Comparison of ENCODE assay signal across 35 cellular contexts in genomic region chr4:178273168-178273567, GRCh38.
"Had no signal": no experiment of that assay in that cellular context is flagged by ENCODE, and none has a peak within 500 bp of the region (broad histone marks: within the 10 kb centered on the region; RNA-seq: fewer than 3 reads in every experiment).

No MANE protein-coding gene starts in this region.

- H3K36me3 ChIP-seq: MG63 had no signal

- H3K9me3 ChIP-seq: MG63 had no signal

- H3K27me3 ChIP-seq: MG63 had no signal

- DNase-seq: MG63, MM.1S, MV-4-11, NCI-H1048, NCI-H1092, NCI-H1092 treated with DMSO at 0.1 percent for 48 hours, NCI-H1105, NCI-H1105 treated with DMSO at 0.1 percent for 48 hours, NCI-H1417, NCI-H1417 treated with DMSO at 0.1 percent for 48 hours, NCI-H1436, NCI-H1436 treated with DMSO at 0.1 percent for 48 hours, NCI-H146, NCI-H1694, NCI-H1694 treated with DMSO at 0.1 percent for 48 hours, NCI-H187, NCI-H187 treated with DMSO at 0.1 percent for 48 hours, NCI-H1930, NCI-H2029, NCI-H2029 treated with DMSO at 0.1 percent for 48 hours, NCI-H2081, NCI-H2081 treated with DMSO at 0.1 percent for 48 hours, NCI-H2107, NCI-H2171, NCI-H2171 treated with DMSO at 0.1 percent for 48 hours, NCI-H2227 treated with DMSO at 0.1 percent for 48 hours, NCI-H226, NCI-H345, NCI-H446, NCI-H446 treated with DMSO at 0.1 percent for 48 hours, NCI-H510A, NCI-H510A treated with DMSO at 0.1 percent for 48 hours, NCI-H524, NCI-H524 treated with DMSO at 0.1 percent for 48 hours, NCI-H526 had no signal

- H3K4me3 ChIP-seq: MG63 had no signal
